8 cellular contexts compared by ENCODE assay signal in the genomic region with DNA sequence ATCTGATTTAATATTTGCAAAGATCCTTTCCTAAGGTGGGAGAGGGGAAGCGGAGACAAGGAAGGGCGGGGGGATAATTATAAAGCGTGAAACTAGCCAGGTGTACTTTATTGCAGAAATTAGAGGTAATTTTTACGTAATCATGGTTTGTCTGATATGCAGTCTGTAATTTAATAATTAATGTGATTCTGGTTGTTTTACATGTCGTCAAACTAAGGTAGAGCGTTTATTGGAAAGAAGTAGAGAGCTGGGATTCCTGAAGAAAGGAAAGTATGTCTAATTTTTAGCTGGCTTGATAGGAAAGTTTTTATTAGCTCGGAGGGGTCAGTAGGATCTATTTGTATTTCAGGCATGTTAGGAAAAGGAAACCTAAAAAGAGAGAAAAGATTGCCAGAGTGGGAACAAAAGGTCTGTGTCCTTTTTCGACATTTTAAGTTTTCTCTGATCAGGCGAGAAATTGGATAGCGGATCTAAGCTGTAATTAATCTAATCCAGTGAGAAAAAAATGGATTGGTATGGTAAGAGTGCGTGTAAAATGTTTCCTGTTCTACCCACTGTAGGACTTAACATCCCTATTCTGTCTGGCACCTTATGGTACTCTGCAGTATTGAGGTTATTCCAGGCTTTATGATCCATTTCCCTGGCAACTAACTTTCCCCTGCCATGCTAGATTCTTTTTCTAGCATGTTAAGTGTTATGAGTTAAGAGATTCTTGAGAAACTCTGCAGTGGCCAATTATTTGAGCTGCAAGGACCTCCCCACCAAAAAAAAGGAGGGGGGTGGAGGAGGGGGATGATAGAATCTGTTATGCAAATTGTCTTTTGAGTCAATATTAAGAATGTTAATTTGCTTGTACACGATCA. TPM values are rescaled to one million over a fixed set of nuclear protein-coding genes. Genes with fewer than 3 reads are reported as not detected.
A peak's percentile ranks its signal among the peaks of the same experiment; 100 is the strongest.
DNase-seq lines count a peak whose midpoint lies in the region; ATAC-seq and TF ChIP-seq lines count a peak whose summit lies in the region.

No MANE protein-coding gene starts in this region.

- no peak overlapping the region for H3K27ac Mint-ChIP-seq in activated CD4-positive, alpha-beta memory T cell treated with anti-CD3 and anti-CD28 coated beads for 36 hours
- H3K27ac Mint-ChIP-seq in glutamatergic neuron (ENCODE audit: unreplicated experiment), result peak overlapping the region; percentile 62

- no peak for TF ChIP-seq POLR2A in prostate gland (IDR thresholded peaks at IDR 0.05)

- H3K9me3 Mint-ChIP-seq in activated CD4-positive, alpha-beta memory T cell treated with anti-CD3 and anti-CD28 coated beads for 36 hours, result no peaks in the 10 kb centered on the region
- peaks cover 3% of the 10 kb centered on the region for H3K9me3 Mint-ChIP-seq in glutamatergic neuron (ENCODE audit: unreplicated experiment)

- H3K36me3 Mint-ChIP-seq in activated CD4-positive, alpha-beta memory T cell treated with anti-CD3 and anti-CD28 coated beads for 36 hours, result no peaks in the 10 kb centered on the region
- H3K36me3 Mint-ChIP-seq in glutamatergic neuron (ENCODE audit: unreplicated experiment), result no peaks in the 10 kb centered on the region

- peaks cover 22% of the 10 kb centered on the region for H3K4me1 Mint-ChIP-seq in activated CD4-positive, alpha-beta memory T cell treated with anti-CD3 and anti-CD28 coated beads for 36 hours (ENCODE audit: low read depth)
- peaks cover 21% of the 10 kb centered on the region for H3K4me1 Mint-ChIP-seq in glutamatergic neuron (ENCODE audit: low read depth, unreplicated experiment)

- no peak overlapping the region for H3K27ac ChIP-seq in prostate gland

- H3K4me1 ChIP-seq in prostate gland (replicated peaks), result no peaks in the 10 kb centered on the region

- intact Hi-C loops in activated CD4-positive, alpha-beta memory T cell treated with anti-CD3 and anti-CD28 coated beads for 36 hours (cut with micrococcal nuclease), result no loop called here
- intact Hi-C loops in prostate gland (cut with DNase I), result loop anchor here (10.0 kb wide), 1 partner anchor 214 kb away; no protein-coding TSS in a partner anchor

- H3K27me3 ChIP-seq in prostate gland (replicated peaks; ENCODE audit: insufficient read depth), result no peaks in the 10 kb centered on the region

- POLR2A ChIA-PET in activated CD4-positive, alpha-beta memory T cell treated with anti-CD3 and anti-CD28 coated beads for 36 hours (lab: Charles Lee), result no interaction called here

- H3K36me3 ChIP-seq in prostate gland, result no peaks in the 10 kb centered on the region

- CTCF ChIA-PET in activated CD4-positive, alpha-beta memory T cell treated with anti-CD3 and anti-CD28 coated beads for 36 hours (lab: Charles Lee), result interaction anchor here (0.6 to 1.9 kb wide), 2 partner anchors 12 to 18 kb away, joined by 3 to 5 read pairs; no protein-coding TSS in a partner anchor

- WGBS in prostate gland, result 38% methylated on average over 12 of the region's 12 CpGs

- H3K4me3 ChIP-seq in GM08714 (ENCODE audit: low read length) (peak overlapping the region; percentile 68), prostate gland (peak overlapping the region; percentile 61 to 62)

- ATAC-seq in HG02798 (IDR thresholded peaks at IDR 0.05; ENCODE audit: poor library complexity, unreplicated experiment) (no peak), GM21717 (IDR thresholded peaks at IDR 0.05; ENCODE audit: unreplicated experiment) (no peak)

- H3K4me3 Mint-ChIP-seq in activated CD4-positive, alpha-beta memory T cell treated with anti-CD3 and anti-CD28 coated beads for 36 hours, result peak overlapping the region; percentile 73
- peak overlapping the region; percentile 88 for H3K4me3 Mint-ChIP-seq in glutamatergic neuron (ENCODE audit: unreplicated experiment)

- no peak for DNase-seq in activated CD4-positive, alpha-beta memory T cell treated with anti-CD3 and anti-CD28 coated beads for 36 hours
- DNase-seq in glutamatergic neuron, result no peak
- DNase-seq in prostate gland (ENCODE audit: low spot score), result no peak
- no peak for DNase-seq in NAMALWA (ENCODE audit: low spot score)
- no peak for DNase-seq in SK-N-DZ (ENCODE audit: low spot score)

- peaks cover 66% of the 10 kb centered on the region for H3K27me3 Mint-ChIP-seq in activated CD4-positive, alpha-beta memory T cell treated with anti-CD3 and anti-CD28 coated beads for 36 hours
- peaks cover 5% of the 10 kb centered on the region for H3K27me3 Mint-ChIP-seq in glutamatergic neuron (ENCODE audit: unreplicated experiment)

- H3K9me3 ChIP-seq in prostate gland, result no peaks in the 10 kb centered on the region

- TF ChIP-seq CTCF in glutamatergic neuron (IDR thresholded peaks at IDR 0.05; ENCODE audit: partially characterized antibody, unreplicated experiment), result no peak
- TF ChIP-seq CTCF in prostate gland (IDR thresholded peaks at IDR 0.05), result no peak

RNA-seq across cellular contexts. Expression of gene CELF2, which starts 1.4 kb away (rescaled TPM):
- 100 to 1,000 TPM; 109 to 113 TPM for total RNA-seq in activated CD4-positive, alpha-beta memory T cell treated with anti-CD3 and anti-CD28 coated beads for 36 hours
- 47.4 TPM for total RNA-seq in glutamatergic neuron (ENCODE audit: unreplicated experiment)
- total RNA-seq in prostate gland, result 10 to 100 TPM; 19.2 to 43.2 TPM
- 0.02 and 0.39 TPM in 2 replicates for polyA plus RNA-seq in SK-N-DZ (2014; cell fraction: cytosol; rRNA removed)
- 0.40 and 0.59 TPM in 2 replicates for polyA plus RNA-seq in SK-N-DZ (2014; cell fraction: nucleus; rRNA removed)
